8 cellular contexts compared by ENCODE assay signal in the genomic region with DNA sequence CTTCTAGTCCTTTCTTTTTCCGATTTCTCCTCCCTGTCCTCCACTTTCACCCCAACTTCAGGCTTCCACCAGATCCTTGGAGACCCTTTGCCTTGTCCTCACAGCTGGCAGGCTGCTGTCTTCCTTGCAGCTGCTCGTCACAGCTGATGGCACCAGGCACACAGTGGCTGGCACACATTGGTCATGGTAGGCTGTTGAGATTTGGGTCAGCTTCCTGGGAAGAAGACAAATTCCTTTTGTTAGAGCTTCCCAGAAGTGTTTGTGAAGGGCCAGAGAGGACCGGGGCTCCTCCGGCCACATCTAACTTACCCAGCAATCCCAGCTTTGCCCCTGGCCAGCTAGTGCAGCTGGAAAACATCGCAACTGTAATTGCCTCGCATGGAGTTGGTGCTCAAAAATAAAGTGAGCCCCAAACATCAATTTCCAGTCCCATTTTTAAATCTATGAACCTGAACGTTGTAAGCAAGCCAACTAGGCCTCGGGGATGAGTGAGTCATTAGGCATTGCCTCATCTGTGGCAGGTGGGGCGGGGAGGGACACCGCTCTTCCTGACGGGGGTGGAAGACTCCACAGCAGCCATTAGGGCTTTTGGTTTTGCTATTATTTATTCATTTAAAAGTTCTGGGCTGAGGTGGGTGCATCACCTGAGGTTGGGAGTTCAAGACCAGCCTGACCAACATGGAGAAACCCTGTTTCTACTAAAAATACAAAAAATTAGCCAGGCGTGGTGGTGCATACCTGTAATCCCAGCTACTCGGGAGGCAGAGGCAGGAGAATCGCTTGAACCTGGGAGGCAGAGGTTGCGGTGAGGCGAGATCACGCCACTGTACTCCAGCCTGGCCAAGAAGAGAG. TPM values are rescaled to one million over a fixed set of nuclear protein-coding genes. Genes with fewer than 3 reads are reported as not detected.
DNase-seq lines count a peak whose midpoint lies in the region; ATAC-seq lines count a peak whose summit lies in the region.

No MANE protein-coding gene starts in this region.

- H3K36me3 ChIP-seq in SJCRH30: no peaks in the 10 kb centered on the region

- H3K4me1 ChIP-seq in SJCRH30: peaks cover 52% of the 10 kb centered on the region

- no peak for ATAC-seq in HG02852 (IDR thresholded peaks at IDR 0.05; ENCODE audit: unreplicated experiment)
- no peak for ATAC-seq in GM21723 (IDR thresholded peaks at IDR 0.05; ENCODE audit: unreplicated experiment)
- ATAC-seq in GM19328 (IDR thresholded peaks at IDR 0.05; ENCODE audit: unreplicated experiment): no peak

- peak overlapping the region; percentile 0; the same call in 1 of the 2 replicates for H3K4me3 ChIP-seq in SJCRH30

- intact Hi-C loops in head of caudate nucleus (cut with DNase I): no loop called here

- peaks cover 15% of the 10 kb centered on the region; the same call in 1 of the 2 replicates for H3K9me3 ChIP-seq in SJCRH30 (replicated peaks)

- DNase-seq in GM04504 (ENCODE audit: low read depth) (peak; percentile 66), SJCRH30 (peak; percentile 96 to 98), head of caudate nucleus (peak; percentile 34 to 88 (median 60)), retina (peak; percentile 57), NCI-H146 (lab: John Stamatoyannopoulos, UW) (no peak)

- H3K27ac ChIP-seq in SJCRH30: peak overlapping the region; percentile 100

- H3K27me3 ChIP-seq in SJCRH30: no peaks in the 10 kb centered on the region

RNA-seq across cellular contexts. Expression of a gene that starts 12.4 kb away (rescaled TPM):
- total RNA-seq in SJCRH30 (2014; rRNA removed; shearing (Covaris generic)): 2.6 and 3.3 TPM in 2 replicates

RNA-seq across cellular contexts. Expression of a gene that starts 23.3 kb away (rescaled TPM):
- 0.81 and 1.1 TPM in 2 replicates for total RNA-seq in SJCRH30 (2014; rRNA removed; shearing (Covaris generic))
